In the genomic region with DNA sequence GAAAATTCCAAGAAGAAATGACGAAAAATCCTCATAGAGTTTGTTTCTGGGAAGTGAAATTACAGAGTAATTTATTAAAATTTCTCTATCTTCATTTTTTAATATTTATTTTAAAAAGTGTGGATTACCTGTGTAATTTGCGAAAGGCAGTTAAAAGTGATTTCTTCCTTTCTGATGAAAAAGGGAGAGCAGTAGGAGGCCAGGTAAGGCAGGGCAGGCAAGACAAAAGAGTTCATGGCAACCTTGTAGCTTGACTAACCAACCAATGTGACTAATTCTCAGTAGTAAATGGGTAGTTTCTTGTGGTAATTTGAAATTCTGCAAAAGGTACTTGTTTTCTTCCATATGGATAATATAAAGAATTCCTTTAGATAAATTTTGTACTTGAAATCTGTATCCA, we compare ENCODE assay signal across 3 cellular contexts.
TF ChIP-seq lines count a peak whose summit lies in the region.

No MANE protein-coding gene starts in this region.

TF ChIP-seq in GM23338, 12 proteins besides CTCF, POLR2A, EP300 and RAD21:
- TF ChIP-seq NANOG (IDR thresholded peaks at IDR 0.05; ENCODE audit: borderline replicate concordance) (peak; percentile 80; the same call in 1 of the 2 replicates), ZNF331 (CRISPR knock-in tag; IDR thresholded peaks at IDR 0.05; ENCODE audit: low read depth) (no peak)
- TF ChIP-seq, protein P1, sequence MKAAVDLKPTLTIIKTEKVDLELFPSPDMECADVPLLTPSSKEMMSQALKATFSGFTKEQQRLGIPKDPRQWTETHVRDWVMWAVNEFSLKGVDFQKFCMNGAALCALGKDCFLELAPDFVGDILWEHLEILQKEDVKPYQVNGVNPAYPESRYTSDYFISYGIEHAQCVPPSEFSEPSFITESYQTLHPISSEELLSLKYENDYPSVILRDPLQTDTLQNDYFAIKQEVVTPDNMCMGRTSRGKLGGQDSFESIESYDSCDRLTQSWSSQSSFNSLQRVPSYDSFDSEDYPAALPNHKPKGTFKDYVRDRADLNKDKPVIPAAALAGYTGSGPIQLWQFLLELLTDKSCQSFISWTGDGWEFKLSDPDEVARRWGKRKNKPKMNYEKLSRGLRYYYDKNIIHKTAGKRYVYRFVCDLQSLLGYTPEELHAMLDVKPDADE (IDR thresholded peaks at IDR 0.05) = no peak
- TF ChIP-seq, protein P2, sequence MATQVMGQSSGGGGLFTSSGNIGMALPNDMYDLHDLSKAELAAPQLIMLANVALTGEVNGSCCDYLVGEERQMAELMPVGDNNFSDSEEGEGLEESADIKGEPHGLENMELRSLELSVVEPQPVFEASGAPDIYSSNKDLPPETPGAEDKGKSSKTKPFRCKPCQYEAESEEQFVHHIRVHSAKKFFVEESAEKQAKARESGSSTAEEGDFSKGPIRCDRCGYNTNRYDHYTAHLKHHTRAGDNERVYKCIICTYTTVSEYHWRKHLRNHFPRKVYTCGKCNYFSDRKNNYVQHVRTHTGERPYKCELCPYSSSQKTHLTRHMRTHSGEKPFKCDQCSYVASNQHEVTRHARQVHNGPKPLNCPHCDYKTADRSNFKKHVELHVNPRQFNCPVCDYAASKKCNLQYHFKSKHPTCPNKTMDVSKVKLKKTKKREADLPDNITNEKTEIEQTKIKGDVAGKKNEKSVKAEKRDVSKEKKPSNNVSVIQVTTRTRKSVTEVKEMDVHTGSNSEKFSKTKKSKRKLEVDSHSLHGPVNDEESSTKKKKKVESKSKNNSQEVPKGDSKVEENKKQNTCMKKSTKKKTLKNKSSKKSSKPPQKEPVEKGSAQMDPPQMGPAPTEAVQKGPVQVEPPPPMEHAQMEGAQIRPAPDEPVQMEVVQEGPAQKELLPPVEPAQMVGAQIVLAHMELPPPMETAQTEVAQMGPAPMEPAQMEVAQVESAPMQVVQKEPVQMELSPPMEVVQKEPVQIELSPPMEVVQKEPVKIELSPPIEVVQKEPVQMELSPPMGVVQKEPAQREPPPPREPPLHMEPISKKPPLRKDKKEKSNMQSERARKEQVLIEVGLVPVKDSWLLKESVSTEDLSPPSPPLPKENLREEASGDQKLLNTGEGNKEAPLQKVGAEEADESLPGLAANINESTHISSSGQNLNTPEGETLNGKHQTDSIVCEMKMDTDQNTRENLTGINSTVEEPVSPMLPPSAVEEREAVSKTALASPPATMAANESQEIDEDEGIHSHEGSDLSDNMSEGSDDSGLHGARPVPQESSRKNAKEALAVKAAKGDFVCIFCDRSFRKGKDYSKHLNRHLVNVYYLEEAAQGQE (IDR thresholded peaks at IDR 0.05; ENCODE audit: unreplicated experiment) = no peak

TF ChIP-seq in IMR-90, 13 proteins besides CTCF, POLR2A, EP300 and RAD21:
- no peak for TF ChIP-seq RCOR1 (IDR thresholded peaks at IDR 0.05; ENCODE audit: insufficient replicate concordance, low read length)
- TF ChIP-seq CHD1 (IDR thresholded peaks at IDR 0.05; ENCODE audit: low read depth, low read length) = no peak
- TF ChIP-seq, protein P3, sequence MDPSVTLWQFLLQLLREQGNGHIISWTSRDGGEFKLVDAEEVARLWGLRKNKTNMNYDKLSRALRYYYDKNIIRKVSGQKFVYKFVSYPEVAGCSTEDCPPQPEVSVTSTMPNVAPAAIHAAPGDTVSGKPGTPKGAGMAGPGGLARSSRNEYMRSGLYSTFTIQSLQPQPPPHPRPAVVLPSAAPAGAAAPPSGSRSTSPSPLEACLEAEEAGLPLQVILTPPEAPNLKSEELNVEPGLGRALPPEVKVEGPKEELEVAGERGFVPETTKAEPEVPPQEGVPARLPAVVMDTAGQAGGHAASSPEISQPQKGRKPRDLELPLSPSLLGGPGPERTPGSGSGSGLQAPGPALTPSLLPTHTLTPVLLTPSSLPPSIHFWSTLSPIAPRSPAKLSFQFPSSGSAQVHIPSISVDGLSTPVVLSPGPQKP (IDR thresholded peaks at IDR 0.05; ENCODE audit: borderline replicate concordance, low read depth, low read length) = no peak
- TF ChIP-seq FOS (IDR thresholded peaks at IDR 0.05; ENCODE audit: low read depth, low read length) = no peak
- no peak for TF ChIP-seq SMC3 (IDR thresholded peaks at IDR 0.05; ENCODE audit: low read depth, low read length)
- no peak for TF ChIP-seq RFX5 (IDR thresholded peaks at IDR 0.05; ENCODE audit: low read depth, low read length)
- TF ChIP-seq MAZ (IDR thresholded peaks at IDR 0.05; ENCODE audit: borderline replicate concordance, low read depth, low read length) = no peak
- TF ChIP-seq, protein P4, sequence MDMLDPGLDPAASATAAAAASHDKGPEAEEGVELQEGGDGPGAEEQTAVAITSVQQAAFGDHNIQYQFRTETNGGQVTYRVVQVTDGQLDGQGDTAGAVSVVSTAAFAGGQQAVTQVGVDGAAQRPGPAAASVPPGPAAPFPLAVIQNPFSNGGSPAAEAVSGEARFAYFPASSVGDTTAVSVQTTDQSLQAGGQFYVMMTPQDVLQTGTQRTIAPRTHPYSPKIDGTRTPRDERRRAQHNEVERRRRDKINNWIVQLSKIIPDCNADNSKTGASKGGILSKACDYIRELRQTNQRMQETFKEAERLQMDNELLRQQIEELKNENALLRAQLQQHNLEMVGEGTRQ (IDR thresholded peaks at IDR 0.05; ENCODE audit: low read depth, low read length) = no peak
- TF ChIP-seq MXI1 (IDR thresholded peaks at IDR 0.05; ENCODE audit: borderline replicate concordance, low read depth, low read length) = no peak
- no peak for TF ChIP-seq MAFK (IDR thresholded peaks at IDR 0.05; ENCODE audit: low read depth, low read length)
- no peak for TF ChIP-seq CEBPB (IDR thresholded peaks at IDR 0.05; ENCODE audit: low read depth, low read length)
- no peak for TF ChIP-seq BHLHE40 (IDR thresholded peaks at IDR 0.05; ENCODE audit: low read depth, low read length)
- no peak for TF ChIP-seq NFE2L2 (IDR thresholded peaks at IDR 0.05; ENCODE audit: low read depth, low read length)
TF ChIP-seq in IMR-90: peak in this region for 0.

TF ChIP-seq in H1, 55 proteins besides CTCF, POLR2A, EP300 and RAD21:
- no peak for TF ChIP-seq SP1 (IDR thresholded peaks at IDR 0.05; ENCODE audit: low read depth, low read length)
- TF ChIP-seq NANOG (IDR thresholded peaks at IDR 0.05; ENCODE audit: insufficient read depth, low read depth, low read length, poor library complexity, severe bottlenecking) = peak; percentile 23
